In the genomic region with DNA sequence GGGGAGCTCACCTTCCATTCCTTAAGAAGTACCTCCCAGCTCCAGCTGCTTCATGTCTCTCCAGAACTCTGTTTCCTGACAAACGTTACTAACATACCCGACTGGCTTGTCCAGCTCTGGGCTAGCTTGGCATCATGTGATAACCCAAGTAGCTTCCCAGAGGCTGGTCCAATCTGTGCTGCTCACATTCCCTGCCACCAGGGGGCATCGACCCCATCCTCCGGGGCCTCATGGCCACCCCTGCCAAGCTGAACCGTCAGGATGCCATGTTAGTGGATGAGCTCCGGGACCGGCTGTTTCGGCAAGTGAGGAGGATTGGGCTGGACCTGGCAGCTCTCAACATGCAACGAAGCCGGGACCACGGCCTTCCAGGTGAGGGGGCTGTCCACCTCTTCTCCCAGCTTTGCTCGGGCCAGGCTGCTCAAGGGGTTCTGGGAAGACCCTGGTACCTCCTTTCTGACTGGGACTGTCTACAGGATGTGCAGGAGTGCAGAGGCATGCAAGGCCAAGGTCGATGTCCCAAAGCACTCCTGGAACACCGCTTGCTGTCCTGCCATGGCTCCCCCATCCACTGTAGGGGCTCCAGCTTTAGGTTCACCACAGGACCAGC, we compare ENCODE assay signal across 8 cellular contexts. TPM values are rescaled to one million over a fixed set of nuclear protein-coding genes. Genes with fewer than 3 reads are reported as not detected.
DNase-seq lines count a peak whose midpoint lies in the region; ATAC-seq and TF ChIP-seq lines count a peak whose summit lies in the region.

No MANE protein-coding gene starts in this region.

- CTCF ChIA-PET in activated CD8-positive, alpha-beta T cell treated with anti-CD3 and anti-CD28 coated beads for 36 hours (lab: Charles Lee) = interaction anchor here (0.6 to 4.0 kb wide), 42 partner anchors 8 to 366 kb away, joined by 3 to 33 read pairs (median 4); a partner anchor contains a TSS

- H3K27me3 Mint-ChIP-seq in activated CD8-positive, alpha-beta T cell treated with anti-CD3 and anti-CD28 coated beads for 36 hours = no peaks in the 10 kb centered on the region

- H3K9me3 Mint-ChIP-seq in activated CD8-positive, alpha-beta T cell treated with anti-CD3 and anti-CD28 coated beads for 36 hours = no peaks in the 10 kb centered on the region

- no peak overlapping the region; the same call in 1 of the 2 replicates for H3K27ac ChIP-seq in C4-2B
- H3K27ac ChIP-seq in parathyroid adenoma = no peak overlapping the region
- H3K27ac ChIP-seq in gastroesophageal sphincter = no peak overlapping the region

- no peak overlapping the region for H3K9ac ChIP-seq in parathyroid adenoma

- no peak for TF ChIP-seq POLR2A in gastroesophageal sphincter (IDR thresholded peaks at IDR 0.05)

- H3K4me3 Mint-ChIP-seq in activated CD8-positive, alpha-beta T cell treated with anti-CD3 and anti-CD28 coated beads for 36 hours = no peak overlapping the region

- H2AFZ ChIP-seq in parathyroid adenoma = no peak overlapping the region

- DNase-seq in NCI-H69 (lab: John Stamatoyannopoulos, UW) = peak; percentile 75
- peak; percentile 74 for DNase-seq in activated CD8-positive, alpha-beta T cell treated with anti-CD3 and anti-CD28 coated beads for 36 hours
- no peak for DNase-seq in epithelial cell of proximal tubule (ENCODE audit: low read depth)
- DNase-seq in GOT3 (lab: John Stamatoyannopoulos, UW) = no peak

- no peak overlapping the region for H3K27ac Mint-ChIP-seq in activated CD8-positive, alpha-beta T cell treated with anti-CD3 and anti-CD28 coated beads for 36 hours

- no peak for TF ChIP-seq EP300 in gastroesophageal sphincter (IDR thresholded peaks at IDR 0.05)

- H3K4me1 Mint-ChIP-seq in activated CD8-positive, alpha-beta T cell treated with anti-CD3 and anti-CD28 coated beads for 36 hours (ENCODE audit: low read depth) = no peaks in the 10 kb centered on the region

- ATAC-seq in GM21529 (IDR thresholded peaks at IDR 0.05; ENCODE audit: unreplicated experiment) (peak; percentile 48), gastroesophageal sphincter (no peak)
- ATAC-seq in activated CD8-positive, alpha-beta T cell treated with anti-CD3 and anti-CD28 coated beads for 36 hours = peak; percentile 93

- intact Hi-C loops in activated CD8-positive, alpha-beta T cell treated with anti-CD3 and anti-CD28 coated beads for 36 hours (cut with micrococcal nuclease) = no loop called here

- H3K9me3 ChIP-seq in parathyroid adenoma (ENCODE audit: control insufficient read depth, low read length) (no peaks in the 10 kb centered on the region), gastroesophageal sphincter (no peaks in the 10 kb centered on the region)

- no peaks in the 10 kb centered on the region for H3K36me3 Mint-ChIP-seq in activated CD8-positive, alpha-beta T cell treated with anti-CD3 and anti-CD28 coated beads for 36 hours (ENCODE audit: low read depth)

- H3K36me3 ChIP-seq in parathyroid adenoma (ENCODE audit: control insufficient read depth, insufficient read depth, low read length) = no peaks in the 10 kb centered on the region
- H3K36me3 ChIP-seq in gastroesophageal sphincter = peaks cover 0 to 11% of the 10 kb centered on the region in 2 donors

- no peak overlapping the region for H3K4me2 ChIP-seq in parathyroid adenoma (ENCODE audit: low read length)

- H3K4me3 ChIP-seq in epithelial cell of proximal tubule (ENCODE audit: low read depth, low read length) (no peak overlapping the region), parathyroid adenoma (ENCODE audit: low read depth, low read length) (no peak overlapping the region), gastroesophageal sphincter (no peak overlapping the region)

- 0% methylated on average over 2 of the region's 14 CpGs; no CpG with 5 or more reads in 1 of the 2 donors for WGBS in gastroesophageal sphincter (ENCODE audit: low coverage in 1 of 2), 2 donors

- H3K27me3 ChIP-seq in parathyroid adenoma (ENCODE audit: control insufficient read depth, insufficient read depth, low read length) = no peaks in the 10 kb centered on the region
- H3K27me3 ChIP-seq in gastroesophageal sphincter = peaks cover 44% of the 10 kb centered on the region

- H3K4me1 ChIP-seq in parathyroid adenoma = no peaks in the 10 kb centered on the region
- H3K4me1 ChIP-seq in gastroesophageal sphincter = no peaks in the 10 kb centered on the region

- H3K79me2 ChIP-seq in parathyroid adenoma = no peaks in the 10 kb centered on the region

- peak; percentile 89 for TF ChIP-seq CTCF in C4-2B (conservative IDR thresholded peaks at IDR 0.05)
- TF ChIP-seq CTCF in activated CD8-positive, alpha-beta T cell treated with anti-CD3 and anti-CD28 coated beads for 36 hours (IDR thresholded peaks at IDR 0.05) = peak; percentile 58
- TF ChIP-seq CTCF in epithelial cell of proximal tubule (conservative IDR thresholded peaks at IDR 0.05; ENCODE audit: low read depth, low read length) = peak; percentile 60
- peak; percentile 61 for TF ChIP-seq CTCF in parathyroid adenoma (IDR thresholded peaks at IDR 0.05)
- peak in 1 of 4 experiments; percentile 46 for TF ChIP-seq CTCF in gastroesophageal sphincter (IDR thresholded peaks at IDR 0.05)

- POLR2A ChIA-PET in activated CD8-positive, alpha-beta T cell treated with anti-CD3 and anti-CD28 coated beads for 36 hours (lab: Charles Lee) = interaction anchor here (0.9 to 1.2 kb wide), 3 partner anchors 16 to 138 kb away, joined by 3 read pairs; a partner anchor contains a TSS

RNA-seq across cellular contexts. Expression of a gene that starts 7.6 kb away (rescaled TPM):
- not detected for total RNA-seq in activated CD8-positive, alpha-beta T cell treated with anti-CD3 and anti-CD28 coated beads for 36 hours
- total RNA-seq in epithelial cell of proximal tubule = not detected in 2 replicates
- not detected for total RNA-seq in gastroesophageal sphincter

RNA-seq across cellular contexts. Expression of a gene that starts 18.9 kb away (rescaled TPM):
- total RNA-seq in activated CD8-positive, alpha-beta T cell treated with anti-CD3 and anti-CD28 coated beads for 36 hours = 10 to 100 TPM; 20.7 to 24.8 TPM
- total RNA-seq in epithelial cell of proximal tubule (10.9 and 16.1 TPM in 2 replicates), gastroesophageal sphincter (1 to 10 TPM; 6.7 to 9.3 (median 7.9) TPM)

RNA-seq across cellular contexts. Expression of a gene that starts 33.3 kb away (rescaled TPM):
- total RNA-seq in activated CD8-positive, alpha-beta T cell treated with anti-CD3 and anti-CD28 coated beads for 36 hours = not detected
- total RNA-seq in epithelial cell of proximal tubule (not detected in 2 replicates), gastroesophageal sphincter (not detected)

RNA-seq across cellular contexts. Expression of a gene that starts 38.3 kb away (rescaled TPM):
- total RNA-seq in activated CD8-positive, alpha-beta T cell treated with anti-CD3 and anti-CD28 coated beads for 36 hours = not detected
- total RNA-seq in epithelial cell of proximal tubule (not detected in 2 replicates), gastroesophageal sphincter (under 1 TPM in 2 of 4 donors, not detected in 2; 0.15 to 0.77 TPM)

RNA-seq across cellular contexts. Expression of a gene that starts 51.9 kb away (rescaled TPM):
- total RNA-seq in activated CD8-positive, alpha-beta T cell treated with anti-CD3 and anti-CD28 coated beads for 36 hours = under 1 TPM; 0.22 to 0.25 TPM
- total RNA-seq in epithelial cell of proximal tubule = not detected in 2 replicates
- not detected for total RNA-seq in gastroesophageal sphincter

Comparison
In these comparisons a context has a peak if more than half of its experiments do, and no peak if none do; other contexts are left out.
1. DNase-seq: peak in NCI-H69 (single experiment) and activated CD8-positive, alpha-beta T cell treated with anti-CD3 and anti-CD28 coated beads for 36 hours (single experiment); none in epithelial cell of proximal tubule (single experiment) and GOT3 (single experiment).